Comparison of ENCODE assay signal across 13 cellular contexts in the genomic region with DNA sequence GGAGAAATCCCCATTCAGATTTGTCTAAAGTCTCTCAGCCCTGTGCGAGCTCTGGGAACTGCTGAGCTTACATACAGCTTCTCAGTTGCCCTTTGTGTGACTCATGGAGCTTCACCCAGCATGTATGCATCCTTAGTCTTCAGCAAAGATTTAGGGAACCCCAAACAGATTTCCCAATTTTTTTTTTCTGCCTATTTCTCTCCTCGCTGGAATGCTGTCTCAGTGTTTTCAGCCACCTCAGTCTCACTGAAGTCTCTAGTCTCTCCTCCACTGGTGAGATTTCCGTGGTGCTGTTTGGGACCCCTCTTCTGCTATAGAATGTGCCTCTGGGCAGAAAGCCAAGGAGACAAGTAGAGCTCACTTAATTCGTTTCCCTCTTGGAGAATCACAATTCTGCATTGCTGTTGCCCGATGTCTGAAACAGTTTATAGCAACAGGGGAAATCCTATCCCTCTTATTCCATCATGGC. TPM values are rescaled to one million over a fixed set of nuclear protein-coding genes. Genes with fewer than 3 reads are reported as not detected.
DNase-seq lines count a peak whose midpoint lies in the region; ATAC-seq and TF ChIP-seq lines count a peak whose summit lies in the region.
"Had no signal": no experiment of that assay in that cellular context is flagged by ENCODE, and none has a peak within 500 bp of the region (broad histone marks: within the 10 kb centered on the region; RNA-seq: fewer than 3 reads in every experiment).

No MANE protein-coding gene starts in this region.

- dilution Hi-C loops in IMR-90 (cut with HindIII; ENCODE audit: low sequenced_read_pairs, unreplicated experiment): no loop called here

- no peak overlapping the region for H2BK20ac ChIP-seq in IMR-90 (ENCODE audit: low read depth, low read length)

- H3K14ac ChIP-seq in IMR-90 (replicated peaks; ENCODE audit: low read depth, low read length): no peak overlapping the region

- H3K4me2 ChIP-seq in IMR-90 (ENCODE audit: low read depth, low read length) (peak overlapping the region; percentile 86), hepatocyte (peak overlapping the region; percentile 16)

- H3K9me3 ChIP-seq in IMR-90 (ENCODE audit: control insufficient read depth, insufficient read depth, low read length): no peaks in the 10 kb centered on the region
- H3K9me3 ChIP-seq in hepatocyte (ENCODE audit: low read depth): no peaks in the 10 kb centered on the region

- H3K9me1 ChIP-seq in IMR-90 (ENCODE audit: insufficient read depth, low read length): peaks cover 13% of the 10 kb centered on the region

- H3K4me1 ChIP-seq in IMR-90 (ENCODE audit: control insufficient read depth, insufficient read depth, low read length): peaks cover 8% of the 10 kb centered on the region
- H3K4me1 ChIP-seq in hepatocyte (ENCODE audit: insufficient read depth): no peaks in the 10 kb centered on the region

- H3K56ac ChIP-seq in IMR-90 (ENCODE audit: extremely low read depth, insufficient read depth, low read length): no peak overlapping the region

- no peak overlapping the region for H4K8ac ChIP-seq in IMR-90 (ENCODE audit: low read depth in 2 of 2, low read length in 2 of 2)

- TF ChIP-seq RAD21 in IMR-90 (IDR thresholded peaks at IDR 0.05; ENCODE audit: low read length): no peak

- H2AFZ ChIP-seq in IMR-90 (replicated peaks; ENCODE audit: low read length, poor library complexity) (no peak overlapping the region), hepatocyte (no peak overlapping the region)

- no peak overlapping the region for H2BK15ac ChIP-seq in IMR-90 (ENCODE audit: low read depth, low read length)

- H4K20me1 ChIP-seq in IMR-90 (ENCODE audit: insufficient read depth, low read length) (peaks cover 36% of the 10 kb centered on the region), hepatocyte (ENCODE audit: insufficient read depth, poor library complexity, severe bottlenecking) (peaks cover 39% of the 10 kb centered on the region)

- CTCF ChIA-PET in IMR-90 (lab: Yijun Ruan, JAX): interaction anchor here (0.6 to 1.1 kb wide), 4 partner anchors 9 to 71 kb away, joined by 3 to 4 read pairs (median 3); partner anchors contain the start of gene KPNA6
- CTCF ChIA-PET in activated CD4-positive, alpha-beta memory T cell treated with anti-CD3 and anti-CD28 coated beads, Interleukin-2, amount 10 ng/mL, durations not matched to agents 7 days and 5 days (lab: Charles Lee): no interaction called here

- H3K27me3 Mint-ChIP-seq in activated CD4-positive, alpha-beta memory T cell treated with anti-CD3 and anti-CD28 coated beads, Interleukin-2, amount 10 ng/mL, durations not matched to agents 7 days and 5 days: no peaks in the 10 kb centered on the region
- H3K27me3 Mint-ChIP-seq: activated CD4-positive, alpha-beta T cell treated with anti-CD3 and anti-CD28 coated beads, Interleukin-2, amount 10 ng/mL, durations not matched to agents 24 days and 14 days; central memory CD8-positive, alpha-beta T cell; IgD-negative memory B cell had no signal

- H2BK5ac ChIP-seq in IMR-90 (ENCODE audit: low read depth, low read length, poor library complexity, severe bottlenecking): peak overlapping the region; percentile 10

- H3K27me3 ChIP-seq in IMR-90 (ENCODE audit: control insufficient read depth, insufficient read depth, low read length) (no peaks in the 10 kb centered on the region), hepatocyte (no peaks in the 10 kb centered on the region)
- H3K27me3 ChIP-seq: spleen had no signal

- peak overlapping the region; percentile 72; the same call in 1 of the 2 replicates for H3K23ac ChIP-seq in IMR-90 (ENCODE audit: low read depth, low read length)

- DNase-seq in AG08395 (ENCODE audit: low spot score) (peak; percentile 62), IMR-90 (peak; percentile 90), amniotic epithelial cell (ENCODE audit: low read depth) (peak; percentile 75), hepatocyte (ENCODE audit: low spot score) (peak; percentile 40)
- no peak for DNase-seq in activated CD8-positive, alpha-beta memory T cell treated with anti-CD3 and anti-CD28 coated beads, Interleukin-2, amount 50 U/mL, for 48 hours
- no peak for DNase-seq in activated CD4-positive, alpha-beta memory T cell treated with anti-CD3 and anti-CD28 coated beads, Interleukin-2, amount 10 ng/mL, durations not matched to agents 7 days and 5 days
- DNase-seq: activated CD4-positive, alpha-beta T cell treated with anti-CD3 and anti-CD28 coated beads, Interleukin-2, amount 10 ng/mL, durations not matched to agents 24 days and 14 days; spleen had no signal

- no peak overlapping the region for H4K91ac ChIP-seq in IMR-90 (ENCODE audit: insufficient read depth, low read depth, low read length)

- ATAC-seq in IMR-90 (ENCODE audit: low read depth) (peak; percentile 99), HG03521 (IDR thresholded peaks at IDR 0.05; ENCODE audit: unreplicated experiment) (no peak), GM18867 (IDR thresholded peaks at IDR 0.05; ENCODE audit: unreplicated experiment) (no peak)

- H3K27ac Mint-ChIP-seq in activated CD4-positive, alpha-beta memory T cell treated with anti-CD3 and anti-CD28 coated beads, Interleukin-2, amount 10 ng/mL, durations not matched to agents 7 days and 5 days: no peak overlapping the region
- H3K27ac Mint-ChIP-seq: activated CD4-positive, alpha-beta T cell treated with anti-CD3 and anti-CD28 coated beads, Interleukin-2, amount 10 ng/mL, durations not matched to agents 24 days and 14 days had no signal

- WGBS in IMR-90 (ENCODE audit: extremely low coverage in 2 of 2, insufficient read length in 1 of 2), 2 experiments: 17% methylated on average over 1 of the region's 5 CpGs; no CpG with 5 or more reads in 1 of the 2 experiments
- 44% methylated on average over 5 of the region's 5 CpGs for WGBS in hepatocyte (ENCODE audit: low lambda C conversion rate, missing lambda C conversion rate)

- peak overlapping the region; percentile 59 for H2AK9ac ChIP-seq in IMR-90 (replicated peaks; ENCODE audit: low read depth, low read length, poor library complexity)

- BruUV-seq in IMR-90 (replicated peaks; lab: Mats Ljungman, UMichigan): no TSS peak

- no peak overlapping the region for H2AK5ac ChIP-seq in IMR-90 (ENCODE audit: low read depth, low read length)

- H3K4me3 ChIP-seq in IMR-90 (ENCODE audit: insufficient read depth, low read depth, low read length): no peak overlapping the region
- H3K4me3 ChIP-seq in hepatocyte: no peak overlapping the region
- H3K4me3 ChIP-seq: spleen had no signal

- H3K27ac ChIP-seq in IMR-90 (ENCODE audit: insufficient read depth, low read length) (peak overlapping the region; percentile 10; the same call in 1 of the 2 replicates), hepatocyte (no peak overlapping the region)
- H3K27ac ChIP-seq: spleen had no signal

- H3K9ac ChIP-seq in IMR-90 (ENCODE audit: low read depth, low read length): no peak overlapping the region

- POLR2A ChIA-PET in IMR-90 (lab: Charles Lee; ENCODE audit: unreplicated experiment): no interaction called here
- POLR2A ChIA-PET in activated CD4-positive, alpha-beta memory T cell treated with anti-CD3 and anti-CD28 coated beads, Interleukin-2, amount 10 ng/mL, durations not matched to agents 7 days and 5 days (lab: Charles Lee): no interaction called here

- 0 out of 2 replicates have a peak overlapping the region, but pooled peaks have one; percentile 36 for H3K4ac ChIP-seq in IMR-90 (ENCODE audit: low read depth, low read length)

- H3K4me1 Mint-ChIP-seq in activated CD4-positive, alpha-beta memory T cell treated with anti-CD3 and anti-CD28 coated beads, Interleukin-2, amount 10 ng/mL, durations not matched to agents 7 days and 5 days: peaks cover 5% of the 10 kb centered on the region

- in situ Hi-C loops in IMR-90 (cut with MboI; ENCODE audit: low sequenced_read_pairs): no loop called here

- H3K18ac ChIP-seq in IMR-90 (ENCODE audit: low read depth, low read length): no peak overlapping the region

- TF ChIP-seq CTCF in IMR-90 (conservative IDR thresholded peaks at IDR 0.05; ENCODE audit: low read depth, low read length) (no peak), hepatocyte (IDR thresholded peaks at IDR 0.05; ENCODE audit: poor library complexity) (no peak)

- peaks cover 31 to 71% of the 10 kb centered on the region in 2 experiments for H3K79me1 ChIP-seq in IMR-90 (ENCODE audit: low read depth in 1 of 2, low read length in 2 of 2)

- peaks cover 91% of the 10 kb centered on the region for H3K79me2 ChIP-seq in hepatocyte

- intact Hi-C loops in IMR-90 (cut with micrococcal nuclease): no loop called here

- H3K36me3 Mint-ChIP-seq in activated CD4-positive, alpha-beta memory T cell treated with anti-CD3 and anti-CD28 coated beads, Interleukin-2, amount 10 ng/mL, durations not matched to agents 7 days and 5 days (ENCODE audit: low read depth): peaks cover 45% of the 10 kb centered on the region

- no peaks in the 10 kb centered on the region for H3K9me2 ChIP-seq in hepatocyte (replicated peaks; ENCODE audit: insufficient read depth)

- peaks cover 9% of the 10 kb centered on the region; the same call in 1 of the 2 replicates for H3K36me3 ChIP-seq in IMR-90 (ENCODE audit: control insufficient read depth, insufficient read depth, low read length)
- no peaks in the 10 kb centered on the region for H3K36me3 ChIP-seq in hepatocyte (replicated peaks; ENCODE audit: insufficient read depth, low read depth)

- H3K4me3 Mint-ChIP-seq in activated CD4-positive, alpha-beta memory T cell treated with anti-CD3 and anti-CD28 coated beads, Interleukin-2, amount 10 ng/mL, durations not matched to agents 7 days and 5 days: no peak overlapping the region
- H3K4me3 Mint-ChIP-seq: activated CD4-positive, alpha-beta T cell treated with anti-CD3 and anti-CD28 coated beads, Interleukin-2, amount 10 ng/mL, durations not matched to agents 24 days and 14 days; central memory CD8-positive, alpha-beta T cell had no signal

- TF ChIP-seq POLR2A in IMR-90 (IDR thresholded peaks at IDR 0.05; ENCODE audit: low read depth, low read length): no peak

- no peak overlapping the region for H4K5ac ChIP-seq in IMR-90 (ENCODE audit: low read depth, low read length)

- no peak overlapping the region for H2BK120ac ChIP-seq in IMR-90 (ENCODE audit: low read depth, low read length)

- peaks cover 6% of the 10 kb centered on the region for H3K9me3 Mint-ChIP-seq in activated CD4-positive, alpha-beta memory T cell treated with anti-CD3 and anti-CD28 coated beads, Interleukin-2, amount 10 ng/mL, durations not matched to agents 7 days and 5 days
- H3K9me3 Mint-ChIP-seq: activated CD4-positive, alpha-beta T cell treated with anti-CD3 and anti-CD28 coated beads, Interleukin-2, amount 10 ng/mL, durations not matched to agents 24 days and 14 days; IgD-negative memory B cell had no signal

RNA-seq across cellular contexts. Expression of gene TXLNA, which starts 28.1 kb away (rescaled TPM):
- total RNA-seq in IMR-90 (2012; rRNA removed) (102 and 104 TPM in 2 replicates), hepatocyte (50.5 and 52.7 TPM in 2 replicates)
- polyA plus RNA-seq in IMR-90 (2012; rRNA removed) (37.9 and 47.6 TPM in 2 replicates), hepatocyte (37.1 and 41.2 TPM in 2 replicates)
- 18.1 and 26.5 TPM in 2 replicates for polyA plus RNA-seq in IMR-90 (2012; cell fraction: cytosol; rRNA removed)
- polyA plus RNA-seq in IMR-90 (2012; cell fraction: nucleus; rRNA removed; ENCODE audit: low replicate concordance): 43.2 and 71.4 TPM in 2 replicates
- total RNA-seq in activated CD4-positive, alpha-beta memory T cell treated with anti-CD3 and anti-CD28 coated beads, Interleukin-2, amount 10 ng/mL, durations not matched to agents 7 days and 5 days: 10 to 100 TPM; 79.8 to 81.2 TPM

RNA-seq across cellular contexts. Expression of gene KPNA6, which starts 43.5 kb away (rescaled TPM):
- 50.7 and 53.6 TPM in 2 replicates for total RNA-seq in IMR-90 (2012; rRNA removed)
- polyA plus RNA-seq in IMR-90 (2012; rRNA removed): 25.4 and 27.0 TPM in 2 replicates
- polyA plus RNA-seq in IMR-90 (2012; cell fraction: cytosol; rRNA removed): 12.2 and 17.0 TPM in 2 replicates
- polyA plus RNA-seq in IMR-90 (2012; cell fraction: nucleus; rRNA removed; ENCODE audit: low replicate concordance): 6.5 and 17.8 TPM in 2 replicates
- total RNA-seq in hepatocyte: 48.3 and 48.5 TPM in 2 replicates
- polyA plus RNA-seq in hepatocyte: 27.7 and 30.3 TPM in 2 replicates
- 10 to 100 TPM; 64.3 to 65.1 TPM for total RNA-seq in activated CD4-positive, alpha-beta memory T cell treated with anti-CD3 and anti-CD28 coated beads, Interleukin-2, amount 10 ng/mL, durations not matched to agents 7 days and 5 days

RNA-seq across cellular contexts. Expression of gene CCDC28B, which starts 49.0 kb away (rescaled TPM):
- 17.2 and 18.6 TPM in 2 replicates for total RNA-seq in IMR-90 (2012; rRNA removed)
- 18.4 and 20.1 TPM in 2 replicates for polyA plus RNA-seq in IMR-90 (2012; rRNA removed)
- polyA plus RNA-seq in IMR-90 (2012; cell fraction: cytosol; rRNA removed): 26.0 and 27.7 TPM in 2 replicates
- polyA plus RNA-seq in IMR-90 (2012; cell fraction: nucleus; rRNA removed; ENCODE audit: low replicate concordance): 11.1 and 12.4 TPM in 2 replicates
- 12.9 and 15.8 TPM in 2 replicates for total RNA-seq in hepatocyte
- polyA plus RNA-seq in hepatocyte: 28.5 and 29.5 TPM in 2 replicates
- total RNA-seq in activated CD4-positive, alpha-beta memory T cell treated with anti-CD3 and anti-CD28 coated beads, Interleukin-2, amount 10 ng/mL, durations not matched to agents 7 days and 5 days: 10 to 100 TPM; 20.2 to 23.5 TPM

RNA-seq across cellular contexts. Expression of gene IQCC, which starts 54.1 kb away (rescaled TPM):
- total RNA-seq in IMR-90 (2012; rRNA removed) (1.9 and 2.2 TPM in 2 replicates), hepatocyte (1.5 and 1.9 TPM in 2 replicates)
- polyA plus RNA-seq in IMR-90 (2012; rRNA removed) (1.3 and 1.6 TPM in 2 replicates), hepatocyte (1.5 and 3.4 TPM in 2 replicates)
- polyA plus RNA-seq in IMR-90 (2012; cell fraction: cytosol; rRNA removed): 0.53 and 0.54 TPM in 2 replicates
- 1.2 and 1.6 TPM in 2 replicates for polyA plus RNA-seq in IMR-90 (2012; cell fraction: nucleus; rRNA removed; ENCODE audit: low replicate concordance)
- 1 to 10 TPM; 3.7 to 3.8 TPM for total RNA-seq in activated CD4-positive, alpha-beta memory T cell treated with anti-CD3 and anti-CD28 coated beads, Interleukin-2, amount 10 ng/mL, durations not matched to agents 7 days and 5 days

RNA-seq across cellular contexts. Expression of gene DCDC2B, which starts 57.5 kb away (rescaled TPM):
- total RNA-seq in IMR-90 (2012; rRNA removed) (not detected in 2 replicates), hepatocyte (not detected in 2 replicates)
- polyA plus RNA-seq in IMR-90 (2012; rRNA removed) (not detected in 2 replicates), hepatocyte (0.17 and 0.96 TPM in 2 replicates)
- not detected in 2 replicates for polyA plus RNA-seq in IMR-90 (2012; cell fraction: cytosol; rRNA removed)
- 0.04 TPM in 1 of 2 replicates, not detected in the other for polyA plus RNA-seq in IMR-90 (2012; cell fraction: nucleus; rRNA removed; ENCODE audit: low replicate concordance)
- total RNA-seq in activated CD4-positive, alpha-beta memory T cell treated with anti-CD3 and anti-CD28 coated beads, Interleukin-2, amount 10 ng/mL, durations not matched to agents 7 days and 5 days: under 1 TPM in 1 of 2 experiments, not detected in 1; 0.13 TPM
- total RNA-seq: kidney epithelial cell, spleen had no signal
- polyA plus RNA-seq: IgD-negative memory B cell had no signal

Comparison
In these comparisons a context has a peak if more than half of its experiments do, and no peak if none do; other contexts are left out.
1. DNase-seq: peak in AG08395 (single experiment), IMR-90 (single experiment), amniotic epithelial cell (single experiment) and hepatocyte (single experiment); none in activated CD8-positive, alpha-beta memory T cell treated with anti-CD3 and anti-CD28 coated beads, Interleukin-2, amount 50 U/mL, for 48 hours (single experiment) and activated CD4-positive, alpha-beta memory T cell treated with anti-CD3 and anti-CD28 coated beads, Interleukin-2, amount 10 ng/mL, durations not matched to agents 7 days and 5 days (single experiment).